In the genomic region with DNA sequence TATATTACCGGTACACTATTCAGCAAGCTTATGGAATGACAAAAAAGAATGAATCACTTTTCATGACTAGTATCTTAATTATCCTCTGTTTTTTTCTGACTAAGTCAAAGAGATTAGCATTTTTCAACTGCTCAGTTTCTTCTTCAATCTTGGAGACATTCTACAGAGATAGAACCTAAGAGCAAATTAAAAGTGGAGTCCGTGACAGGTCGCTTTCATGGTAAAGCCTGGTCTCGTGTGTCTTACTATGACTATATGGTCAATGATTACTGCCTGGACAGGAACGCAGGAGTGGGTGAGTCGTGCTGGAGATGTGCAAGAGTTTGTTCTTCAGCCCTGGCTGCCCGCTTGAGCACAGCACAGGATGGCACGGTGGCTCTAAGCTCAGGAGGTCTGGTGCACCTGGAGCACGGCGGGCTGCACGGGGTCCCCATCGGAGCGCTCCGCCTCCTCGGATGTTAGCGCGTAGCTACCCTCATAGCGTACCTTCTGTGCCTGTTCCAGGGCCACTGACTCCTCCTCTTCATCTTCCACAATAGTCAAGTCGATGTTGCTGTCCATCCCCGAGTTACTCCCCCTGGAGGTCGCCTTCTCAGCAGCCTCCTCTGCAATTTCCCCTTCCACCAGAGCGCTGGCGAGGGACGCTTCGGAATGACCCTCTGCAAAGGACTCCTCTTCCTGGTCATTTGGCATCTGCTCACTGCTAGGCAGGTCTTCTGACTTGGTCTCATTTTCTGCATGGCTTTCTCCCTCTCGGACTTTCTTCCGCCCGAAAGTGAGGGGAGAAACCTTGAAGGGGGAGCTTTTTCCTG, we compare ENCODE assay signal across 16 cellular contexts. TPM values are rescaled to one million over a fixed set of nuclear protein-coding genes. Genes with fewer than 3 reads are reported as not detected.
DNase-seq lines count a peak whose midpoint lies in the region; ATAC-seq and TF ChIP-seq lines count a peak whose summit lies in the region.
"Had no signal": no experiment of that assay in that cellular context is flagged by ENCODE, and none has a peak within 500 bp of the region (broad histone marks: within the 10 kb centered on the region; RNA-seq: fewer than 3 reads in every experiment).

No MANE protein-coding gene starts in this region.

- CTCF ChIA-PET in RWPE1 (lab: Yijun Ruan, JAX) = interaction anchor here (0.6 kb wide), 1 partner anchor 18 kb away, joined by 3 read pairs; no protein-coding TSS in a partner anchor

- no peak for TF ChIP-seq CTCF in RWPE1 (conservative IDR thresholded peaks at IDR 0.05; ENCODE audit: low read depth)
- no peak for TF ChIP-seq CTCF in epithelial cell of esophagus (IDR thresholded peaks at IDR 0.05; ENCODE audit: insufficient read depth, low read depth, low read length, missing control alignments)
- TF ChIP-seq CTCF in breast epithelium (IDR thresholded peaks at IDR 0.05) = no peak

- no peak overlapping the region for H4K8ac ChIP-seq in mesendoderm (ENCODE audit: low read depth, low read length)

- H3F3A ChIP-seq in GM23248 (ENCODE audit: insufficient read depth) = no peaks in the 10 kb centered on the region

- H2AK5ac ChIP-seq in mesendoderm (ENCODE audit: low read length) = no peak overlapping the region

- no peaks in the 10 kb centered on the region for H3K9me3 ChIP-seq in GM23248 (ENCODE audit: low read depth)
- no peaks in the 10 kb centered on the region for H3K9me3 ChIP-seq in breast epithelium
- H3K9me3 ChIP-seq: gastroesophageal sphincter had no signal

- H3K18ac ChIP-seq in mesendoderm (ENCODE audit: low read length) = no peak overlapping the region

- H3K79me1 ChIP-seq in mesendoderm (ENCODE audit: low read length) = no peaks in the 10 kb centered on the region

- in situ Hi-C loops in GM23248 (cut with MboI) = no loop called here

- H2AFZ ChIP-seq in GM23248 = no peak overlapping the region

- intact Hi-C loops in breast epithelium (cut with DNase I; ENCODE audit: low total_unique reads) = no loop called here
- intact Hi-C loops in left colon (cut with DNase I, micrococcal nuclease) = no loop called here

- 82 to 87% methylated on average over 18 to 28 of the region's 28 CpGs for WGBS in GM23248 (ENCODE audit: low coverage in 1 of 2, low lambda C conversion rate in 2 of 2, missing lambda C conversion rate in 2 of 2), 2 experiments
- no CpG with 5 or more reads among the region's 28 CpGs for WGBS in mesendoderm (ENCODE audit: extremely low coverage, insufficient coverage, low lambda C conversion rate)

- H3K27ac ChIP-seq in GM23248 = no peak overlapping the region
- H3K27ac ChIP-seq in RWPE1 = no peak overlapping the region
- H3K27ac ChIP-seq in mesendoderm (ENCODE audit: low read depth, low read length) = no peak overlapping the region
- H3K27ac ChIP-seq in breast epithelium = no peak overlapping the region
- H3K27ac ChIP-seq: dorsolateral prefrontal cortex had no signal

- H3K4me1 ChIP-seq in GM23248 (ENCODE audit: insufficient read depth) = no peaks in the 10 kb centered on the region
- H3K4me1 ChIP-seq in mesendoderm (ENCODE audit: control insufficient read depth, low read depth, low read length) = no peaks in the 10 kb centered on the region
- no peaks in the 10 kb centered on the region for H3K4me1 ChIP-seq in breast epithelium

- no peak for ATAC-seq in left colon
- ATAC-seq: activated T-cell treated with anti-CD3 and anti-CD28 coated beads, Interleukin-2, amount 50 U/mL, for 4 hours; gastroesophageal sphincter; natural killer cell treated with Interleukin-12 subunit alpha and Interleukin-12 subunit beta and Interleukin-15 and Interleukin-18, amount 100 ng/mL, for 72 hours; sciatic nerve had no signal

- no peak overlapping the region for H3K4me2 ChIP-seq in GM23248 (ENCODE audit: unreplicated experiment)
- H3K4me2 ChIP-seq in mesendoderm (ENCODE audit: low read length) = no peak overlapping the region

- no peak overlapping the region for H2BK15ac ChIP-seq in mesendoderm (replicated peaks; ENCODE audit: low read depth)

- peak; percentile 64 for DNase-seq in GM23248
- DNase-seq in RWPE1 (ENCODE audit: low spot score) = peak; percentile 8
- peak; percentile 50 for DNase-seq in epithelial cell of esophagus (ENCODE audit: low read depth)
- peak; percentile 62 for DNase-seq in mesendoderm
- no peak for DNase-seq in ecto neural progenitor cell (ENCODE audit: low spot score)
- DNase-seq in breast epithelium (ENCODE audit: low spot score in 2 of 2) = no peak
- DNase-seq in left colon = no peak
- no peak for DNase-seq in stimulated activated CD4-positive, alpha-beta T cell treated with anti-CD3 and anti-CD28 coated beads, Interleukin-2, amount 100 ng/mL, for 24 hours
- DNase-seq: activated CD4-positive, alpha-beta T cell treated with anti-CD3 and anti-CD28 coated beads for 1 hour; activated T-cell treated with anti-CD3 and anti-CD28 coated beads, Interleukin-2, amount 50 U/mL, for 4 hours; dorsolateral prefrontal cortex; NCI-H2171; NK-92 treated with Interleukin-12 subunit alpha and Interleukin-12 subunit beta, amount 100 ng/mL, for 24 hours had no signal

- no peak for TF ChIP-seq POLR2A in breast epithelium (IDR thresholded peaks at IDR 0.05)

- no peaks in the 10 kb centered on the region for H3K36me3 ChIP-seq in GM23248 (ENCODE audit: low read depth)
- H3K36me3 ChIP-seq in mesendoderm (ENCODE audit: control insufficient read depth, insufficient read depth, low read length) = no peaks in the 10 kb centered on the region
- H3K36me3 ChIP-seq in breast epithelium = no peaks in the 10 kb centered on the region

- no peak overlapping the region for H2BK5ac ChIP-seq in mesendoderm (ENCODE audit: low read length)

- POLR2A ChIA-PET in RWPE1 (lab: Yijun Ruan, JAX; ENCODE audit: low non-redundant PET) = no interaction called here

- no peak overlapping the region for H3K4me3 ChIP-seq in GM23248
- no peak overlapping the region for H3K4me3 ChIP-seq in epithelial cell of esophagus (ENCODE audit: low read length)
- no peak overlapping the region for H3K4me3 ChIP-seq in mesendoderm (ENCODE audit: low read length)
- H3K4me3 ChIP-seq in breast epithelium = no peak overlapping the region
- H3K4me3 ChIP-seq: dorsolateral prefrontal cortex, gastroesophageal sphincter had no signal

- H3K9ac ChIP-seq in GM23248 (no peak overlapping the region), mesendoderm (ENCODE audit: low read length) (no peak overlapping the region)

- H3K79me2 ChIP-seq in GM23248 (ENCODE audit: insufficient read depth) (no peaks in the 10 kb centered on the region), mesendoderm (ENCODE audit: control insufficient read depth, insufficient read depth, low read length) (no peaks in the 10 kb centered on the region)

- H3K27me3 ChIP-seq in GM23248 (replicated peaks; ENCODE audit: insufficient read depth) (no peaks in the 10 kb centered on the region), mesendoderm (ENCODE audit: insufficient read depth, low read length, poor library complexity) (no peaks in the 10 kb centered on the region), breast epithelium (no peaks in the 10 kb centered on the region)
- H3K27me3 ChIP-seq: dorsolateral prefrontal cortex, gastroesophageal sphincter had no signal

- H3K9me2 ChIP-seq in GM23248 (ENCODE audit: insufficient read depth) = no peaks in the 10 kb centered on the region

- no peak overlapping the region for H2BK120ac ChIP-seq in mesendoderm (ENCODE audit: low read depth, low read length)

- no peak overlapping the region for H3K23ac ChIP-seq in mesendoderm (ENCODE audit: low read length)

- H4K5ac ChIP-seq in mesendoderm (ENCODE audit: low read length) = no peak overlapping the region

- no peak overlapping the region for H3K4ac ChIP-seq in mesendoderm (ENCODE audit: low read depth, low read length)

- H4K20me1 ChIP-seq in GM23248 (ENCODE audit: insufficient read depth) = no peaks in the 10 kb centered on the region

- no peak overlapping the region for H3K56ac ChIP-seq in mesendoderm (ENCODE audit: low read length)

RNA-seq across cellular contexts. Expression of a gene that starts 11.1 kb away (rescaled TPM):
- total RNA-seq in GM23248 (2014; rRNA removed; shearing (Covaris generic)) = 2.8 and 3.1 TPM in 2 replicates
- polyA plus RNA-seq in GM23248 (2016; fragmentation: Nextera tagmentation; extraction: Ambion mirVana) = 5.2 and 6.1 TPM in 2 replicates
- 0.08 TPM for polyA plus RNA-seq in mesendoderm (2013, experiment 1 of 2)
- 0.10 TPM for polyA plus RNA-seq in mesendoderm (2013, experiment 2 of 2)
- total RNA-seq in breast epithelium (10 to 100 TPM; 30.7 to 71.4 (median 31.3) TPM), left colon (10 to 100 TPM in 1 of 2 donors, 1 to 10 TPM in 1; 9.6 to 16.2 TPM)
- total RNA-seq: natural killer cell treated with Interleukin-12 subunit alpha and Interleukin-12 subunit beta and Interleukin-15 and Interleukin-18, amount 100 ng/mL, for 72 hours had no signal

Comparison
In these comparisons a context has a peak if more than half of its experiments do, and no peak if none do; other contexts are left out.
1. DNase-seq: peak in GM23248 (single experiment), RWPE1 (single experiment), epithelial cell of esophagus (single experiment) and mesendoderm (single experiment); none in ecto neural progenitor cell (single experiment), breast epithelium (0 of 2), left colon (0 of 2) and stimulated activated CD4-positive, alpha-beta T cell treated with anti-CD3 and anti-CD28 coated beads, Interleukin-2, amount 100 ng/mL, for 24 hours (0 of 2).